20 cellular contexts compared by ENCODE assay signal in the genomic region with DNA sequence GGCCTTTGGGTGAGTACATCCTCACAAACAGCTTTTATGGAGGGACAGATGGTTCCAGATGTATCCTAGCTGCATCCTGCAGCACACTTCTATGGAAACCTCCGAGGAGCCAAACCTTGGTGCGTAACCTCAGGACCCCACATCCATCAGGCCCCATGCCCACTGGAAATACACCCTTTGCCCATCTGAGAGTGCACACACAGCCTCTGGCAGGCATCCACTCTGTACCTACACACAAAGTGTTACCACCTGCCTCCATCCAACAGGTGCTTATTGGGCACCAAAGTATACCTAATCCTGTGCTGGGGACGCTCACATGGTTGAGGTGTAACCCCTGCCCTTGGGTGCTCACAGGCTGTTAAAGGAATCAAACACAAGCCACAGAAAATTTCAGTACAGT.
DNase-seq lines count a peak whose midpoint lies in the region; ATAC-seq and TF ChIP-seq lines count a peak whose summit lies in the region.
"Had no signal": no experiment of that assay in that cellular context is flagged by ENCODE, and none has a peak within 500 bp of the region (broad histone marks: within the 10 kb centered on the region; RNA-seq: fewer than 3 reads in every experiment).

No MANE protein-coding gene starts in this region.

- peak; percentile 39 for DNase-seq in activated CD4-positive, alpha-beta T cell treated with anti-CD3 and anti-CD28 coated beads, Interleukin-2, amount 10 ng/mL, durations not matched to agents 24 days and 14 days
- no peak for DNase-seq in activated CD4-positive, alpha-beta T cell treated with anti-CD3 and anti-CD28 coated beads for 48 hours
- DNase-seq in chondrocyte (ENCODE audit: low spot score) (peak; percentile 13), right lobe of liver (peak; percentile 10 to 45 (median 38)), stomach (peak; percentile 3), middle frontal gyrus (ENCODE audit: extremely low spot score, low spot score) (no peak), NCI-H526 (lab: John Stamatoyannopoulos, UW) (no peak), NCI-H748 (lab: John Stamatoyannopoulos, UW; ENCODE audit: unreplicated experiment) (no peak)
- DNase-seq: 8988T; AML-193; GDM1; NCI-H1092 treated with DMSO at 0.1 percent for 48 hours; NCI-H1436 treated with DMSO at 0.1 percent for 48 hours; NCI-H1930; NCI-H774; NK-92 treated with Interleukin-12 subunit alpha and Interleukin-12 subunit beta, amount 100 ng/mL, for 24 hours had no signal

- H3K4me1 ChIP-seq in right lobe of liver (peaks cover 0 to 49% (median 18%) of the 10 kb centered on the region in 4 donors), stomach (peaks cover 8 to 21% (median 13%) of the 10 kb centered on the region in 4 donors)

- no peaks in the 10 kb centered on the region for H3K36me3 Mint-ChIP-seq in activated CD4-positive, alpha-beta T cell treated with anti-CD3 and anti-CD28 coated beads, Interleukin-2, amount 10 ng/mL, durations not matched to agents 24 days and 14 days (ENCODE audit: low read depth)
- H3K36me3 Mint-ChIP-seq in chondrocyte (ENCODE audit: low read depth) = no peaks in the 10 kb centered on the region
- H3K36me3 Mint-ChIP-seq: CD14-positive monocyte had no signal

- WGBS in right lobe of liver (ENCODE audit: insufficient coverage, low coverage, low lambda C conversion rate, missing lambda C conversion rate) = 21% methylated on average over 1 of the region's 3 CpGs
- WGBS in stomach, 5 donors = 90 to 94% (median 91%) methylated on average over 3 of the region's 3 CpGs

- intact Hi-C loops in activated CD4-positive, alpha-beta T cell treated with anti-CD3 and anti-CD28 coated beads, Interleukin-2, amount 10 ng/mL, durations not matched to agents 24 days and 14 days (cut with micrococcal nuclease) = no loop called here
- intact Hi-C loops in right lobe of liver (cut with DNase I) (no loop called here), stomach (cut with DNase I; ENCODE audit: low total_unique reads) (no loop called here)

- peak in 1 of 4 donors; percentile 0 for ATAC-seq in right lobe of liver
- ATAC-seq: HCT116 had no signal

- H3K27me3 Mint-ChIP-seq in activated CD4-positive, alpha-beta T cell treated with anti-CD3 and anti-CD28 coated beads, Interleukin-2, amount 10 ng/mL, durations not matched to agents 24 days and 14 days = no peaks in the 10 kb centered on the region
- no peaks in the 10 kb centered on the region for H3K27me3 Mint-ChIP-seq in chondrocyte (ENCODE audit: low read depth)

- no peak overlapping the region for H3K27ac Mint-ChIP-seq in activated CD4-positive, alpha-beta T cell treated with anti-CD3 and anti-CD28 coated beads, Interleukin-2, amount 10 ng/mL, durations not matched to agents 24 days and 14 days
- no peak overlapping the region for H3K27ac Mint-ChIP-seq in chondrocyte (ENCODE audit: unreplicated experiment)
- H3K27ac Mint-ChIP-seq: CD14-positive monocyte had no signal

- TF ChIP-seq POLR2A in right lobe of liver (IDR thresholded peaks at IDR 0.05) (no peak), stomach (IDR thresholded peaks at IDR 0.05) (no peak)

- no peak overlapping the region for H3K4me3 Mint-ChIP-seq in activated CD4-positive, alpha-beta T cell treated with anti-CD3 and anti-CD28 coated beads, Interleukin-2, amount 10 ng/mL, durations not matched to agents 24 days and 14 days
- H3K4me3 Mint-ChIP-seq in chondrocyte (ENCODE audit: unreplicated experiment) = no peak overlapping the region
- H3K4me3 Mint-ChIP-seq: CD14-positive monocyte had no signal

- H3K27me3 ChIP-seq in right lobe of liver (no peaks in the 10 kb centered on the region), stomach (no peaks in the 10 kb centered on the region)

- H3K27ac ChIP-seq in right lobe of liver (peak overlapping the region in 2 of 3 donors; percentile 82 to 95), stomach (no peak overlapping the region)
- H3K27ac ChIP-seq: KMS-11, RWPE1 had no signal

- H3K9me3 Mint-ChIP-seq in activated CD4-positive, alpha-beta T cell treated with anti-CD3 and anti-CD28 coated beads, Interleukin-2, amount 10 ng/mL, durations not matched to agents 24 days and 14 days = no peaks in the 10 kb centered on the region
- H3K9me3 Mint-ChIP-seq in chondrocyte (ENCODE audit: low read depth) = peaks cover 5% of the 10 kb centered on the region

- TF ChIP-seq CTCF in chondrocyte (IDR thresholded peaks at IDR 0.05) = no peak
- TF ChIP-seq CTCF in right lobe of liver (IDR thresholded peaks at IDR 0.05) = no peak
- no peak for TF ChIP-seq CTCF in stomach (IDR thresholded peaks at IDR 0.05)

- no peaks in the 10 kb centered on the region for H3K36me3 ChIP-seq in right lobe of liver
- H3K36me3 ChIP-seq in stomach = no peaks in the 10 kb centered on the region

- H3K4me3 ChIP-seq in right lobe of liver (peak overlapping the region; percentile 58 to 87 (median 69)), stomach (no peak overlapping the region)

- no peaks in the 10 kb centered on the region for H3K4me1 Mint-ChIP-seq in activated CD4-positive, alpha-beta T cell treated with anti-CD3 and anti-CD28 coated beads, Interleukin-2, amount 10 ng/mL, durations not matched to agents 24 days and 14 days
- peaks cover 8% of the 10 kb centered on the region for H3K4me1 Mint-ChIP-seq in chondrocyte (ENCODE audit: low read depth)
- H3K4me1 Mint-ChIP-seq: CD14-positive monocyte had no signal

- TF ChIP-seq EP300 in stomach (IDR thresholded peaks at IDR 0.05) = no peak

- H3K9me3 ChIP-seq in right lobe of liver (no peaks in the 10 kb centered on the region), stomach (no peaks in the 10 kb centered on the region)

Comparison
In these comparisons a context has a peak if more than half of its experiments do, and no peak if none do; other contexts are left out.
1. DNase-seq: peak in activated CD4-positive, alpha-beta T cell treated with anti-CD3 and anti-CD28 coated beads, Interleukin-2, amount 10 ng/mL, durations not matched to agents 24 days and 14 days (single experiment), chondrocyte (single experiment), right lobe of liver (3 of 3) and stomach (single experiment); none in activated CD4-positive, alpha-beta T cell treated with anti-CD3 and anti-CD28 coated beads for 48 hours (single experiment), middle frontal gyrus (single experiment), NCI-H526 (0 of 2) and NCI-H748 (single experiment).
2. H3K27ac ChIP-seq: peak in right lobe of liver (2 of 3); none in stomach (0 of 5).
3. H3K4me3 ChIP-seq: peak in right lobe of liver (3 of 3); none in stomach (0 of 4).